16 cellular contexts compared by ENCODE assay signal in the genomic region with DNA sequence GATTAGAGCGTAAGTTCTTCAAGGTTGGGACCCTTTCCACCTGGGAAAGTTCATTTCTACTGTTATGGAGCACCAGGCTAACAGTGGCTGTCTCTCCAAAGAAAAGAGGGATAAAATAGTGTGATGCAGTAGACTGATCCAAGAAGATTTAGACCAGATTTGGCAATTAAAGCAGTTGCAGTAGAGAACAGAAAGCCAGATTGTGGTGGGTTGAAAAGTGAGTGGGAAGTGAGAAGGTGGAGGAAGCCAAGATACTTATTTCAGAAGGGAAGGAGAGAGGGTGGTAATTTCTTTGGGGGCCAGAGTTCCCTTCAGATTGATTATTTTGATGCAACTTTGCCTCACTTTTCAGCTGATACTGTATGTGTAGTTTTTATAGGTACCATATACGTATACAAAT. TPM values are rescaled to one million over a fixed set of nuclear protein-coding genes. Genes with fewer than 3 reads are reported as not detected.
DNase-seq lines count a peak whose midpoint lies in the region; ATAC-seq and TF ChIP-seq lines count a peak whose summit lies in the region.
"Had no signal": no experiment of that assay in that cellular context is flagged by ENCODE, and none has a peak within 500 bp of the region (broad histone marks: within the 10 kb centered on the region; RNA-seq: fewer than 3 reads in every experiment).

No MANE protein-coding gene starts in this region.

- no peak overlapping the region for H2BK12ac ChIP-seq in trophoblast cell (ENCODE audit: low read length)

- H3K27ac Mint-ChIP-seq in CD4-positive, CD25-positive, alpha-beta regulatory T cell: peak overlapping the region; percentile 70 to 88 (median 79)
- peak overlapping the region; percentile 85 for H3K27ac Mint-ChIP-seq in HFFc6
- H3K27ac Mint-ChIP-seq in effector memory CD8-positive, alpha-beta T cell: peak overlapping the region; percentile 45 to 87
- no peak overlapping the region for H3K27ac Mint-ChIP-seq in T-helper 2 cell treated with Interferon-gamma antibody and Interleukin-4, amounts not matched to agents 5 μg/mL and 100 μg/mL, for 36 hours
- H3K27ac Mint-ChIP-seq: brain had no signal

- H3K36me3 Mint-ChIP-seq in CD4-positive, CD25-positive, alpha-beta regulatory T cell: peaks cover 19% of the 10 kb centered on the region
- peaks cover 19% of the 10 kb centered on the region for H3K36me3 Mint-ChIP-seq in HFFc6 (ENCODE audit: low read depth)
- peaks cover 30% of the 10 kb centered on the region for H3K36me3 Mint-ChIP-seq in effector memory CD8-positive, alpha-beta T cell (ENCODE audit: insufficient read depth)
- H3K36me3 Mint-ChIP-seq in T-helper 2 cell treated with Interferon-gamma antibody and Interleukin-4, amounts not matched to agents 5 μg/mL and 100 μg/mL, for 36 hours (ENCODE audit: low read depth): peaks cover 35% of the 10 kb centered on the region

- no peaks in the 10 kb centered on the region for H3K27me3 ChIP-seq in CD4-positive, CD25-positive, alpha-beta regulatory T cell (ENCODE audit: control insufficient read depth, insufficient read depth, low read length)
- no peaks in the 10 kb centered on the region for H3K27me3 ChIP-seq in trophoblast cell (ENCODE audit: insufficient read depth, low read length)
- H3K27me3 ChIP-seq: Peyer's patch, uterus had no signal

- H3K27me3 Mint-ChIP-seq in CD4-positive, CD25-positive, alpha-beta regulatory T cell: no peaks in the 10 kb centered on the region
- H3K27me3 Mint-ChIP-seq in HFFc6 (ENCODE audit: insufficient read depth): no peaks in the 10 kb centered on the region
- H3K27me3 Mint-ChIP-seq in effector memory CD8-positive, alpha-beta T cell: no peaks in the 10 kb centered on the region
- H3K27me3 Mint-ChIP-seq in T-helper 2 cell treated with Interferon-gamma antibody and Interleukin-4, amounts not matched to agents 5 μg/mL and 100 μg/mL, for 36 hours (ENCODE audit: low read depth): no peaks in the 10 kb centered on the region
- H3K27me3 Mint-ChIP-seq: brain had no signal

- peak overlapping the region in 3 of 4 donors; percentile 50 to 66 (median 61) for H3K4me3 Mint-ChIP-seq in CD4-positive, CD25-positive, alpha-beta regulatory T cell
- H3K4me3 Mint-ChIP-seq in HFFc6: peak overlapping the region; percentile 67
- peak overlapping the region in 1 of 2 donors; percentile 60 for H3K4me3 Mint-ChIP-seq in effector memory CD8-positive, alpha-beta T cell
- no peak overlapping the region for H3K4me3 Mint-ChIP-seq in T-helper 2 cell treated with Interferon-gamma antibody and Interleukin-4, amounts not matched to agents 5 μg/mL and 100 μg/mL, for 36 hours
- H3K4me3 Mint-ChIP-seq: H9 had no signal

- H3K36me3 ChIP-seq in CD4-positive, CD25-positive, alpha-beta regulatory T cell (ENCODE audit: control insufficient read depth, insufficient read depth, low read length): peaks cover 21% of the 10 kb centered on the region
- H3K36me3 ChIP-seq in trophoblast cell (ENCODE audit: control insufficient read depth in 1 of 2, insufficient read depth in 2 of 2, low read length in 2 of 2): peaks cover 9 to 17% of the 10 kb centered on the region in 2 experiments
- H3K36me3 ChIP-seq: uterus had no signal

- ATAC-seq in CD4-positive, CD25-positive, alpha-beta regulatory T cell (ENCODE audit: low read depth in 2 of 2): no peak
- no peak for ATAC-seq in effector memory CD8-positive, alpha-beta T cell (replicated peaks)
- ATAC-seq in HG03025 (IDR thresholded peaks at IDR 0.05; ENCODE audit: low FRiP score, unreplicated experiment): no peak
- ATAC-seq: activated CD4-positive, CD25-positive, alpha-beta regulatory T cell treated with anti-CD3 and anti-CD28 coated beads, Interleukin-2, amount 50 U/mL, for 24 hours had no signal

- H2AFZ ChIP-seq in trophoblast cell (ENCODE audit: insufficient read depth, low read length, poor library complexity): no peak overlapping the region

- WGBS in trophoblast cell (ENCODE audit: extremely low coverage, insufficient coverage, insufficient read length): no CpG with 5 or more reads among the region's 2 CpGs

- no peak overlapping the region for H3K14ac ChIP-seq in trophoblast cell (ENCODE audit: low read length)

- H3K79me2 ChIP-seq in trophoblast cell (ENCODE audit: control insufficient read depth, insufficient read depth, low read length, poor library complexity): peaks cover 14% of the 10 kb centered on the region

- H3K79me1 ChIP-seq in trophoblast cell (ENCODE audit: low read length): no peaks in the 10 kb centered on the region

- DNase-seq in CD4-positive, CD25-positive, alpha-beta regulatory T cell: no peak
- no peak for DNase-seq in HFFc6
- DNase-seq in effector memory CD8-positive, alpha-beta T cell: no peak
- no peak for DNase-seq in trophoblast cell
- no peak for DNase-seq in T-helper 2 cell treated with Interferon-gamma antibody and Interleukin-4, amounts not matched to agents 5 μg/mL and 100 μg/mL, for 36 hours (ENCODE audit: low spot score)
- DNase-seq in DMS 273 (lab: John Stamatoyannopoulos, UW; ENCODE audit: unreplicated experiment): no peak
- DNase-seq: effector CD4-positive, alpha-beta T cell; H9; Karpas-422; NCI-H1930; Peyer's patch; uterus had no signal

- no peak overlapping the region for H2BK5ac ChIP-seq in trophoblast cell (ENCODE audit: low read depth, low read length, poor library complexity)

- no peaks in the 10 kb centered on the region for H3K9me3 ChIP-seq in CD4-positive, CD25-positive, alpha-beta regulatory T cell (ENCODE audit: control insufficient read depth in 2 of 2, low read length in 2 of 2)
- no peaks in the 10 kb centered on the region for H3K9me3 ChIP-seq in trophoblast cell (ENCODE audit: insufficient read depth, low read depth, low read length)
- H3K9me3 ChIP-seq: Peyer's patch, uterus had no signal

- peaks cover 58% of the 10 kb centered on the region for H3K4me1 ChIP-seq in CD4-positive, CD25-positive, alpha-beta regulatory T cell (ENCODE audit: control insufficient read depth, insufficient read depth, low read length, poor library complexity, severe bottlenecking)
- peaks cover 5 to 19% of the 10 kb centered on the region in 2 experiments for H3K4me1 ChIP-seq in trophoblast cell (ENCODE audit: control insufficient read depth in 1 of 2, insufficient read depth in 2 of 2, low read length in 2 of 2)

- no peak overlapping the region for H4K12ac ChIP-seq in trophoblast cell (ENCODE audit: low read depth, low read length)

- no peak overlapping the region for H2AK5ac ChIP-seq in trophoblast cell (ENCODE audit: low read length)

- peaks cover 63 to 76% (median 70%) of the 10 kb centered on the region in 4 donors for H3K4me1 Mint-ChIP-seq in CD4-positive, CD25-positive, alpha-beta regulatory T cell
- peaks cover 81% of the 10 kb centered on the region for H3K4me1 Mint-ChIP-seq in HFFc6 (ENCODE audit: low read depth)
- peaks cover 57 to 86% of the 10 kb centered on the region in 2 donors for H3K4me1 Mint-ChIP-seq in effector memory CD8-positive, alpha-beta T cell (ENCODE audit: low read depth in 2 of 2)
- H3K4me1 Mint-ChIP-seq in T-helper 2 cell treated with Interferon-gamma antibody and Interleukin-4, amounts not matched to agents 5 μg/mL and 100 μg/mL, for 36 hours (ENCODE audit: low read depth): peaks cover 51% of the 10 kb centered on the region

- H3K4me2 ChIP-seq in trophoblast cell (ENCODE audit: low read length): no peak overlapping the region

- H3K4ac ChIP-seq in trophoblast cell (ENCODE audit: low read depth, low read length): peak overlapping the region; percentile 9

- no peak for TF ChIP-seq CTCF in HFFc6 (IDR thresholded peaks at IDR 0.05)

- H3K18ac ChIP-seq in trophoblast cell (ENCODE audit: low read length): no peak overlapping the region

- peak overlapping the region; percentile 60 for H3K4me3 ChIP-seq in CD4-positive, CD25-positive, alpha-beta regulatory T cell (ENCODE audit: low read depth, low read length)
- no peak overlapping the region for H3K4me3 ChIP-seq in trophoblast cell (ENCODE audit: low read depth, low read length)
- H3K4me3 ChIP-seq: Peyer's patch, uterus had no signal

- no peak overlapping the region for H4K8ac ChIP-seq in trophoblast cell (ENCODE audit: low read depth, low read length)

- H3K23ac ChIP-seq in trophoblast cell (ENCODE audit: low read length): no peak overlapping the region

- H3K9me3 Mint-ChIP-seq in CD4-positive, CD25-positive, alpha-beta regulatory T cell: no peaks in the 10 kb centered on the region
- H3K9me3 Mint-ChIP-seq in HFFc6: no peaks in the 10 kb centered on the region
- no peaks in the 10 kb centered on the region for H3K9me3 Mint-ChIP-seq in effector memory CD8-positive, alpha-beta T cell
- no peaks in the 10 kb centered on the region for H3K9me3 Mint-ChIP-seq in T-helper 2 cell treated with Interferon-gamma antibody and Interleukin-4, amounts not matched to agents 5 μg/mL and 100 μg/mL, for 36 hours
- H3K9me3 Mint-ChIP-seq: brain, H9 had no signal

- H2BK120ac ChIP-seq in trophoblast cell (ENCODE audit: insufficient read depth, low read length, poor library complexity): no peak overlapping the region

- no peak overlapping the region for H4K91ac ChIP-seq in trophoblast cell (ENCODE audit: low read depth, low read length)

- H3K27ac ChIP-seq in CD4-positive, CD25-positive, alpha-beta regulatory T cell (ENCODE audit: insufficient read depth, low read length, poor library complexity, severe bottlenecking): peak overlapping the region; percentile 24
- no peak overlapping the region for H3K27ac ChIP-seq in trophoblast cell (ENCODE audit: low read depth, low read length)
- H3K27ac ChIP-seq: HL-60, Peyer's patch, uterus had no signal

- H3K9ac ChIP-seq in trophoblast cell (ENCODE audit: low read length): no peak overlapping the region

RNA-seq across cellular contexts. Expression of gene MYL12B, which starts 8.0 kb away (rescaled TPM):
- 168 TPM for total RNA-seq in CD4-positive, CD25-positive, alpha-beta regulatory T cell
- polyA plus RNA-seq in CD4-positive, CD25-positive, alpha-beta regulatory T cell: 1,000 to 10,000 TPM in 2 of 4 donors, 100 to 1,000 TPM in 2; 980 to 1,134 (median 1,024) TPM
- 100 to 1,000 TPM; 590 to 686 (median 637) TPM for total RNA-seq in HFFc6 (2021; fragmentation: NEBNext Ultra II Directional; extraction: Animal tissue kit (Norgen Biotek cat#: 25700))
- 559 and 577 TPM in 2 replicates for polyA plus RNA-seq in trophoblast cell (2013)

RNA-seq across cellular contexts. Expression of gene MYL12A, which starts 22.3 kb away (rescaled TPM):
- 382 TPM for total RNA-seq in CD4-positive, CD25-positive, alpha-beta regulatory T cell
- polyA plus RNA-seq in CD4-positive, CD25-positive, alpha-beta regulatory T cell: 1,000 to 10,000 TPM; 2,262 to 2,381 (median 2,361) TPM
- total RNA-seq in HFFc6 (2021; fragmentation: NEBNext Ultra II Directional; extraction: Animal tissue kit (Norgen Biotek cat#: 25700)): 100 to 1,000 TPM; 425 to 713 (median 651) TPM
- 475 and 498 TPM in 2 replicates for polyA plus RNA-seq in trophoblast cell (2013)

RNA-seq across cellular contexts. Expression of gene MYOM1, which starts 50.1 kb away (rescaled TPM):
- 1.4 TPM for total RNA-seq in CD4-positive, CD25-positive, alpha-beta regulatory T cell
- polyA plus RNA-seq in CD4-positive, CD25-positive, alpha-beta regulatory T cell: under 1 TPM; 0.03 to 0.68 (median 0.49) TPM
- total RNA-seq in HFFc6 (2021; fragmentation: NEBNext Ultra II Directional; extraction: Animal tissue kit (Norgen Biotek cat#: 25700)): under 1 TPM in 4 of 6 experiments, not detected in 2; 0.03 to 0.14 (median 0.06) TPM
- polyA plus RNA-seq in trophoblast cell (2013): 0.08 and 0.15 TPM in 2 replicates
